ENCODE assay signal across 27 cellular contexts in genomic region chr1:33819290-33819912, GRCh38. TPM values are rescaled to one million over a fixed set of nuclear protein-coding genes. Genes with fewer than 3 reads are reported as not detected.
DNase-seq lines count a peak whose midpoint lies in the region; ATAC-seq and FAIRE-seq lines count a peak whose summit lies in the region.
"Had no signal": no experiment of that assay in that cellular context is flagged by ENCODE, and none has a peak within 500 bp of the region (broad histone marks: within the 10 kb centered on the region; RNA-seq: fewer than 3 reads in every experiment).

No MANE protein-coding gene starts in this region.

- H3K4me1 Mint-ChIP-seq in activated CD4-positive, alpha-beta T cell treated with anti-CD3 and anti-CD28 coated beads, Interleukin-2, amount 10 ng/mL, durations not matched to agents 24 days and 14 days: no peaks in the 10 kb centered on the region
- H3K4me1 Mint-ChIP-seq: CD14-positive monocyte; CD8-positive, alpha-beta memory T cell had no signal

- no peak overlapping the region for H3K27ac Mint-ChIP-seq in activated CD4-positive, alpha-beta T cell treated with anti-CD3 and anti-CD28 coated beads, Interleukin-2, amount 10 ng/mL, durations not matched to agents 24 days and 14 days
- H3K27ac Mint-ChIP-seq: CD14-positive monocyte; CD4-positive, alpha-beta T cell had no signal

- intact Hi-C loops in activated CD4-positive, alpha-beta T cell treated with anti-CD3 and anti-CD28 coated beads, Interleukin-2, amount 10 ng/mL, durations not matched to agents 24 days and 14 days (cut with micrococcal nuclease): no loop called here

- peak; percentile 27 for DNase-seq in activated CD4-positive, alpha-beta T cell treated with anti-CD3 and anti-CD28 coated beads, Interleukin-2, amount 10 ng/mL, durations not matched to agents 24 days and 14 days
- no peak for DNase-seq in activated CD4-positive, alpha-beta T cell treated with anti-CD3 and anti-CD28 coated beads, Interleukin-2, amount 50 U/mL, for 48 hours
- DNase-seq in ecto neural progenitor cell (ENCODE audit: low spot score) (peak; percentile 21), islet precursor cell (peak; percentile 33), urothelium cell line (ENCODE audit: low spot score) (no peak), cortex of kidney (lab: John Stamatoyannopoulos, UW) (no peak)
- no peak for DNase-seq in stimulated activated CD4-positive, alpha-beta T cell treated with anti-CD3 and anti-CD28 coated beads, Interleukin-12 subunit alpha, Interleukin-12 subunit beta, amount 100 ng/mL, for 4 hours
- DNase-seq: 8988T; ACHN; AML-193; BE2C; CD4-positive, alpha-beta T cell; CD8-positive, alpha-beta memory T cell; DMS 273 treated with DMSO at 0.1 percent for 48 hours; DMS79; EL; GDM1; GM23248; H7 had no signal

- no peak overlapping the region for H3K4me3 Mint-ChIP-seq in activated CD4-positive, alpha-beta T cell treated with anti-CD3 and anti-CD28 coated beads, Interleukin-2, amount 10 ng/mL, durations not matched to agents 24 days and 14 days
- H3K4me3 Mint-ChIP-seq: CD4-positive, alpha-beta T cell; CD8-positive, alpha-beta memory T cell had no signal

- no peak for ATAC-seq in HG03457 (IDR thresholded peaks at IDR 0.05; ENCODE audit: unreplicated experiment)
- ATAC-seq: A549, GM12878, HCT116 had no signal

- no peaks in the 10 kb centered on the region for H3K27me3 Mint-ChIP-seq in activated CD4-positive, alpha-beta T cell treated with anti-CD3 and anti-CD28 coated beads, Interleukin-2, amount 10 ng/mL, durations not matched to agents 24 days and 14 days

- peak; percentile 9 for FAIRE-seq in urothelium cell line (lab: Jason Lieb, UNC)
- FAIRE-seq: A549, D721Med, GM12878, GM19239, H1 had no signal

- no peaks in the 10 kb centered on the region for H3K36me3 Mint-ChIP-seq in activated CD4-positive, alpha-beta T cell treated with anti-CD3 and anti-CD28 coated beads, Interleukin-2, amount 10 ng/mL, durations not matched to agents 24 days and 14 days (ENCODE audit: low read depth)
- H3K36me3 Mint-ChIP-seq: CD14-positive monocyte had no signal

- no peaks in the 10 kb centered on the region for H3K9me3 Mint-ChIP-seq in activated CD4-positive, alpha-beta T cell treated with anti-CD3 and anti-CD28 coated beads, Interleukin-2, amount 10 ng/mL, durations not matched to agents 24 days and 14 days
- H3K9me3 Mint-ChIP-seq: CD4-positive, alpha-beta T cell had no signal

RNA-seq across cellular contexts. Expression of gene HMGB4, which starts 44.5 kb away (rescaled TPM):
- total RNA-seq in activated CD4-positive, alpha-beta T cell treated with anti-CD3 and anti-CD28 coated beads, Interleukin-2, amount 10 ng/mL, durations not matched to agents 24 days and 14 days: not detected in 2 replicates
- total RNA-seq: CD4-positive, alpha-beta T cell; CD8-positive, alpha-beta memory T cell; GM12878; GM23248; H1; H7 had no signal

Comparison
In these comparisons a context has a peak if more than half of its experiments do, and no peak if none do; other contexts are left out.
1. DNase-seq: peak in activated CD4-positive, alpha-beta T cell treated with anti-CD3 and anti-CD28 coated beads, Interleukin-2, amount 10 ng/mL, durations not matched to agents 24 days and 14 days (single experiment), ecto neural progenitor cell (single experiment) and islet precursor cell (single experiment); none in activated CD4-positive, alpha-beta T cell treated with anti-CD3 and anti-CD28 coated beads, Interleukin-2, amount 50 U/mL, for 48 hours (0 of 2), urothelium cell line (single experiment), cortex of kidney (single experiment) and stimulated activated CD4-positive, alpha-beta T cell treated with anti-CD3 and anti-CD28 coated beads, Interleukin-12 subunit alpha, Interleukin-12 subunit beta, amount 100 ng/mL, for 4 hours (single experiment).